ENCODE assay signal across 1 cellular context in the genomic region with DNA sequence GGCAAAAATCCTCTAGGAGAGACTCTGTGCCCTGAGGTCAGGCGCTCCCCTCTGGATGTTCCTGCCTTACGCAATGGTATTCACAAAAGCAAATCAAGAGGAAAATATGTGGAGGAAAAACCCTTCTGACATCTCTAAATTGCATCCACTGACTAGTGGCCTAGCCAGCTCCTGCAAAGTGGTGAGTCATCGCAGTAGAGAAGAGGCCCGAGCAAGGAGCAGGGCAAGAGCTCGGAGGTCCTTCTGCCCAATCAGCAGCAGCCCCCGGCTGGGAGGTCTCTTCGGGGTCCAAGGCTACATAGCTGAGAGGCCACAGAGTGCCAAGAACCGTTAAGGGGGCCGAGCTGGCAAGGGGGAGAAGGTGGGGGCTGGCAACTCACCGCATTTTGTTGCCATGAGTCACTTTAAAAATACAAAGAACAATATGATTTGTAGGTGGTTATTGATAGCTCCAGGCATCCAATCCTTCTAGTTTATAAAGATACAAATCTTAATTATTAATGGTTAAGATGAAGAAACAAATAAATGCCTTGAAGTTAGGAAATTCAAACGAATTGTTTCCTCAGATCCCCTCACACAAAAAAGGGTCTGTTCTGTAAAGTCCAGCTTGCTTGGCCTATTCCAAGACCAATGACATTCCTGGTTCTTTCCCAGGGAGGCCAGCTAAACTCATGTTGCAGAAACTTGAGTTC.
TF ChIP-seq lines count a peak whose summit lies in the region.

No MANE protein-coding gene starts in this region.

TF ChIP-seq in SK-N-SH, 30 proteins besides CTCF, POLR2A, EP300 and RAD21 (continued from another document):
- TF ChIP-seq, protein P1, sequence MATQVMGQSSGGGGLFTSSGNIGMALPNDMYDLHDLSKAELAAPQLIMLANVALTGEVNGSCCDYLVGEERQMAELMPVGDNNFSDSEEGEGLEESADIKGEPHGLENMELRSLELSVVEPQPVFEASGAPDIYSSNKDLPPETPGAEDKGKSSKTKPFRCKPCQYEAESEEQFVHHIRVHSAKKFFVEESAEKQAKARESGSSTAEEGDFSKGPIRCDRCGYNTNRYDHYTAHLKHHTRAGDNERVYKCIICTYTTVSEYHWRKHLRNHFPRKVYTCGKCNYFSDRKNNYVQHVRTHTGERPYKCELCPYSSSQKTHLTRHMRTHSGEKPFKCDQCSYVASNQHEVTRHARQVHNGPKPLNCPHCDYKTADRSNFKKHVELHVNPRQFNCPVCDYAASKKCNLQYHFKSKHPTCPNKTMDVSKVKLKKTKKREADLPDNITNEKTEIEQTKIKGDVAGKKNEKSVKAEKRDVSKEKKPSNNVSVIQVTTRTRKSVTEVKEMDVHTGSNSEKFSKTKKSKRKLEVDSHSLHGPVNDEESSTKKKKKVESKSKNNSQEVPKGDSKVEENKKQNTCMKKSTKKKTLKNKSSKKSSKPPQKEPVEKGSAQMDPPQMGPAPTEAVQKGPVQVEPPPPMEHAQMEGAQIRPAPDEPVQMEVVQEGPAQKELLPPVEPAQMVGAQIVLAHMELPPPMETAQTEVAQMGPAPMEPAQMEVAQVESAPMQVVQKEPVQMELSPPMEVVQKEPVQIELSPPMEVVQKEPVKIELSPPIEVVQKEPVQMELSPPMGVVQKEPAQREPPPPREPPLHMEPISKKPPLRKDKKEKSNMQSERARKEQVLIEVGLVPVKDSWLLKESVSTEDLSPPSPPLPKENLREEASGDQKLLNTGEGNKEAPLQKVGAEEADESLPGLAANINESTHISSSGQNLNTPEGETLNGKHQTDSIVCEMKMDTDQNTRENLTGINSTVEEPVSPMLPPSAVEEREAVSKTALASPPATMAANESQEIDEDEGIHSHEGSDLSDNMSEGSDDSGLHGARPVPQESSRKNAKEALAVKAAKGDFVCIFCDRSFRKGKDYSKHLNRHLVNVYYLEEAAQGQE (IDR thresholded peaks at IDR 0.05; ENCODE audit: low read depth, low read length): peak; percentile 73; the same call in 1 of the 2 replicates
- TF ChIP-seq POLR2AphosphoS5 (IDR thresholded peaks at IDR 0.05; ENCODE audit: low read depth, low read length) (peak; percentile 77), JUND (IDR thresholded peaks at IDR 0.05) (peak; percentile 99), NFIC (IDR thresholded peaks at IDR 0.05; ENCODE audit: borderline replicate concordance) (peak; percentile 100), RXRA (IDR thresholded peaks at IDR 0.05; ENCODE audit: borderline replicate concordance, low read depth) (peak; percentile 99), GABPA (IDR thresholded peaks at IDR 0.05; ENCODE audit: low read depth) (no peak), FOXJ3 (CRISPR knock-in tag; IDR thresholded peaks at IDR 0.05) (no peak), CHD2 (IDR thresholded peaks at IDR 0.05; ENCODE audit: low read length, partially characterized antibody) (no peak), TCF12 (IDR thresholded peaks at IDR 0.05) (peak; percentile 99), YY1 (IDR thresholded peaks at IDR 0.05; ENCODE audit: low read depth) (peak; percentile 49; the same call in 1 of the 2 replicates), ELF1 (IDR thresholded peaks at IDR 0.05) (peak; percentile 67), MEF2A (IDR thresholded peaks at IDR 0.05; ENCODE audit: borderline replicate concordance, low read depth) (peak; percentile 94)
- TF ChIP-seq, protein P2, sequence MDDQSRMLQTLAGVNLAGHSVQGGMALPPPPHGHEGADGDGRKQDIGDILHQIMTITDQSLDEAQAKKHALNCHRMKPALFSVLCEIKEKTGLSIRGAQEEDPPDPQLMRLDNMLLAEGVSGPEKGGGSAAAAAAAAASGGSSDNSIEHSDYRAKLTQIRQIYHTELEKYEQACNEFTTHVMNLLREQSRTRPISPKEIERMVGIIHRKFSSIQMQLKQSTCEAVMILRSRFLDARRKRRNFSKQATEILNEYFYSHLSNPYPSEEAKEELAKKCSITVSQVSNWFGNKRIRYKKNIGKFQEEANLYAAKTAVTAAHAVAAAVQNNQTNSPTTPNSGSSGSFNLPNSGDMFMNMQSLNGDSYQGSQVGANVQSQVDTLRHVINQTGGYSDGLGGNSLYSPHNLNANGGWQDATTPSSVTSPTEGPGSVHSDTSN (IDR thresholded peaks at IDR 0.05): peak; percentile 95
